25 cellular contexts compared by ENCODE assay signal in the genomic region with DNA sequence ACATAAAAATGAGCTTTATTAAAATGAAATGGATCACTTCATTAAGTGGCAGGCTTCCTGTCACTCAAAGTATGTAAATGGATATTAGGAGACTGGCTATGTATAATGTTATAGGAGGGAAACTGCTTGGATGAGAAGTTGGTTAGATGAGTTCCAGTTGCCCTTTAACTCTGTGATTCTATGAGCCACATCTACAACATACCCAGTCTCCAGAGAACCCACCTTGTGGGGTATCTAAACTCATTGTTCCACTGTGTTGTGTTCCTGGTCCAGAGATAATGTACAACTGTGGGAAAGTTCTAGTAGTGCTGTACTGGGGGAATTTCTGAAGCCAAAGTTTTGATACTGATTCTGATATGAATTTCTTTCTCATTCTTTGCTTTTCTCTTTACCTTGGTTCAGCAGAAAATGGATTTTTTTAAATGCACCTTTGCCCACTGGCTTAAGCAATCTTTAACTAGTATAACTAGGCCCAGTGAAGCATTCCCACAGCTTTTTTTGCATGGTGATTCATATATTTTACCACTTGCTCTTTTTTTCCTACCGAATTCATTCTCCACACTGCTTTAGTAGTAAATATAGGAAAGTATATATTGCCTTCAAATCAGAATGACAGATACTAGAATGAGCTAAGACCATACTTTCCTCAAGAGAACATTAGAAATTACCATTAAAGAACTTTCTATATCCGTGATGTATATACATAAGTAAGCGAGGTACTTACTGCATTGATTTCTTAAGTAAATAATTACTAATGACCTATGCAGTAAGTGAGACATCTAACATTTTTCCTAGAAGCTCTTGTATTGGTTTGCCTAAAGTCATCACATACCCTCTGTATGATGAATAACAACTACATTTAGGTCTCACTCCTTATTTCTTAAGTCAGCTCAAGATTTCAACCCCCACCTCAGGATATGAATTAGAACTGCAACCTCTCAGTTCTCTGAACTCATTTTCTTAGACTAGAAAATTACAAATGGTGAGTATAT. TPM values are rescaled to one million over a fixed set of nuclear protein-coding genes. Genes with fewer than 3 reads are reported as not detected.
DNase-seq lines count a peak whose midpoint lies in the region; ATAC-seq, FAIRE-seq and TF ChIP-seq lines count a peak whose summit lies in the region.
"Had no signal": no experiment of that assay in that cellular context is flagged by ENCODE, and none has a peak within 500 bp of the region (broad histone marks: within the 10 kb centered on the region; RNA-seq: fewer than 3 reads in every experiment).

No MANE protein-coding gene starts in this region.

- H2AFZ ChIP-seq in PC-3 (ENCODE audit: low read length): no peak overlapping the region

- ATAC-seq in A549: no peak
- ATAC-seq in PC-3: peak; percentile 80
- no peak for ATAC-seq in GM19397 (IDR thresholded peaks at IDR 0.05; ENCODE audit: unreplicated experiment)
- no peak for ATAC-seq in aorta (ENCODE audit: low FRiP score)
- ATAC-seq: Panc1 had no signal

- H3K4me3 ChIP-seq in A549: no peak overlapping the region
- no peak overlapping the region for H3K4me3 ChIP-seq in PC-3 (ENCODE audit: low read length)
- H3K4me3 ChIP-seq in kidney (ENCODE audit: low read length in 2 of 2): peak overlapping the region in 1 of 2 donors; percentile 18
- H3K4me3 ChIP-seq in aorta (ENCODE audit: low read length in 2 of 2): no peak overlapping the region
- H3K4me3 ChIP-seq: SJCRH30 had no signal

- H3F3A ChIP-seq in PC-3 (ENCODE audit: low read length, unreplicated experiment): no peaks in the 10 kb centered on the region

- H4K20me1 ChIP-seq in PC-3 (ENCODE audit: low read length): no peaks in the 10 kb centered on the region

- no peak for TF ChIP-seq EP300 in A549 (IDR thresholded peaks at IDR 0.05)

- no peaks in the 10 kb centered on the region for H3K4me1 Mint-ChIP-seq in nephron
- H3K4me1 Mint-ChIP-seq: CD8-positive, alpha-beta memory T cell; H9 had no signal

- no peaks in the 10 kb centered on the region for H3K27me3 ChIP-seq in PC-3 (ENCODE audit: low read length)
- H3K27me3 ChIP-seq in aorta (ENCODE audit: control insufficient read depth in 1 of 2, insufficient read depth in 2 of 2, low read length in 1 of 2): no peaks in the 10 kb centered on the region
- H3K27me3 ChIP-seq: SJCRH30 had no signal

- no peak overlapping the region for H3K4me3 Mint-ChIP-seq in nephron
- H3K4me3 Mint-ChIP-seq: CD8-positive, alpha-beta memory T cell; H9; HFFc6 had no signal

- DNase-seq in A549 (ENCODE audit: low read depth in 1 of 2, low spot score in 1 of 2) (no peak), PC-3 (peak; percentile 63), kidney (no peak), RKO (ENCODE audit: low spot score) (no peak), anterior cingulate cortex (lab: John Stamatoyannopoulos, UW) (no peak), aorta (no peak)
- DNase-seq: 8988T; CD8-positive, alpha-beta memory T cell; DMS79; H9; HFFc6; NCI-H1105; NCI-H2029 treated with DMSO at 0.1 percent for 48 hours; NCI-H345; NCI-H524; NCI-H774; NK-92 treated with Interleukin-12 subunit alpha and Interleukin-12 subunit beta, amount 100 ng/mL, for 24 hours; SJCRH30 had no signal

- H3K27ac ChIP-seq in A549 (peak overlapping the region in 1 of 2 experiments; percentile 40; a peak in 2 of 6 replicates), PC-3 (ENCODE audit: low read length) (peak overlapping the region; percentile 51), kidney (ENCODE audit: low read depth in 2 of 2, low read length in 2 of 2) (peak overlapping the region; percentile 53 to 63), aorta (ENCODE audit: low read depth in 1 of 2, low read length in 2 of 2) (no peak overlapping the region)
- H3K27ac ChIP-seq: C4-2B, HL-60, KMS-11, SJCRH30 had no signal

- TF ChIP-seq POLR2A in A549 (IDR thresholded peaks at IDR 0.05; ENCODE audit: low read length): no peak

- no peaks in the 10 kb centered on the region for H3K36me3 Mint-ChIP-seq in nephron (ENCODE audit: low read depth)

- peak overlapping the region; percentile 49 for H3K4me2 ChIP-seq in A549
- peak overlapping the region; percentile 24 for H3K4me2 ChIP-seq in PC-3 (ENCODE audit: low read length)
- H3K4me2 ChIP-seq: KMS-11 had no signal

- WGBS in A549 (ENCODE audit: missing lambda C conversion rate): 37% methylated on average over 3 of the region's 3 CpGs
- WGBS in aorta, 2 donors: 92 to 93% methylated on average over 3 of the region's 3 CpGs

- H3K9ac ChIP-seq in PC-3 (ENCODE audit: low read length): no peak overlapping the region
- H3K9ac ChIP-seq in kidney (ENCODE audit: low read length in 2 of 2): no peak overlapping the region
- H3K9ac ChIP-seq: KMS-11 had no signal

- no peaks in the 10 kb centered on the region for H3K79me2 ChIP-seq in PC-3 (ENCODE audit: low read length)

- H3K9me3 Mint-ChIP-seq in nephron: no peaks in the 10 kb centered on the region
- H3K9me3 Mint-ChIP-seq: CD8-positive, alpha-beta memory T cell; H9 had no signal

- no peaks in the 10 kb centered on the region for H3K27me3 Mint-ChIP-seq in nephron (ENCODE audit: low read depth)
- H3K27me3 Mint-ChIP-seq: CD8-positive, alpha-beta memory T cell had no signal

- TF ChIP-seq CTCF in A549 (IDR thresholded peaks at IDR 0.05): no peak
- TF ChIP-seq CTCF in PC-3 (conservative IDR thresholded peaks at IDR 0.05; ENCODE audit: low read depth, low read length): no peak
- no peak for TF ChIP-seq CTCF in kidney (IDR thresholded peaks at IDR 0.05; ENCODE audit: borderline replicate concordance, extremely low read depth, insufficient read depth)
- no peak for TF ChIP-seq CTCF in nephron (IDR thresholded peaks at IDR 0.05; ENCODE audit: unreplicated experiment in 3 of 3)

- FAIRE-seq in A549 (lab: Jason Lieb, UNC) (no peak), kidney (lab: Jason Lieb, UNC) (no peak)
- FAIRE-seq: D721Med had no signal

- intact Hi-C loops in PC-3 (cut with micrococcal nuclease) (loop anchor here (1.0 to 10.0 kb wide), 2 partner anchors 73 to 142 kb away; no protein-coding TSS in a partner anchor), kidney (cut with DNase I) (no loop called here), aorta (cut with DNase I) (loop anchor here in 1 of 2 donors (10.0 kb wide), 1 partner anchor 148 kb away; no protein-coding TSS in a partner anchor)

- no peaks in the 10 kb centered on the region for H3K9me2 ChIP-seq in PC-3 (replicated peaks; ENCODE audit: low read length)

- peaks cover 29% of the 10 kb centered on the region for H3K4me1 ChIP-seq in A549
- peaks cover 30% of the 10 kb centered on the region for H3K4me1 ChIP-seq in PC-3 (ENCODE audit: insufficient read depth, low read length)
- H3K4me1 ChIP-seq in kidney (ENCODE audit: control insufficient read depth in 1 of 2, insufficient read depth in 1 of 2, low read depth in 1 of 2, low read length in 2 of 2): peaks cover 0 to 29% of the 10 kb centered on the region in 2 donors
- no peaks in the 10 kb centered on the region for H3K4me1 ChIP-seq in aorta (ENCODE audit: control insufficient read depth in 1 of 2, insufficient read depth in 2 of 2, low read length in 2 of 2)
- H3K4me1 ChIP-seq: SJCRH30 had no signal

- CTCF ChIA-PET in A549 (lab: Yijun Ruan, JAX): no interaction called here
- CTCF ChIA-PET in PC-3 (lab: Charles Lee): no interaction called here

- BruUV-seq in PC-3 (replicated peaks; lab: Mats Ljungman, UMichigan): no TSS peak

- no peaks in the 10 kb centered on the region; the same call in 1 of the 2 replicates for H3K36me3 ChIP-seq in PC-3 (ENCODE audit: low read depth, low read length)
- H3K36me3 ChIP-seq in kidney (ENCODE audit: control insufficient read depth in 1 of 2, insufficient read depth in 2 of 2, low read length in 2 of 2): peaks cover 0 to 3% of the 10 kb centered on the region in 2 donors
- H3K36me3 ChIP-seq in aorta (ENCODE audit: control insufficient read depth in 1 of 2, insufficient read depth in 2 of 2, low read length in 1 of 2): no peaks in the 10 kb centered on the region
- H3K36me3 ChIP-seq: SJCRH30 had no signal

- TF ChIP-seq RAD21 in A549 (conservative IDR thresholded peaks at IDR 0.05 in 1 of 2, IDR thresholded peaks at IDR 0.05 in 1 of 2): no peak

- H3K9me3 ChIP-seq in A549 (no peaks in the 10 kb centered on the region), PC-3 (ENCODE audit: low read length) (0 out of 2 replicates have a peak, but pooled peaks cover 5% of the 10 kb centered on the region), kidney (ENCODE audit: control insufficient read depth in 1 of 2, low read length in 2 of 2) (no peaks in the 10 kb centered on the region), aorta (ENCODE audit: control insufficient read depth, low read length) (no peaks in the 10 kb centered on the region)
- H3K9me3 ChIP-seq: SJCRH30 had no signal

- peak overlapping the region; percentile 29 to 87 (median 68) for H3K27ac Mint-ChIP-seq in nephron
- H3K27ac Mint-ChIP-seq: CD8-positive, alpha-beta memory T cell; H9; HFFc6 had no signal

- POLR2A ChIA-PET in A549 (lab: Yijun Ruan, JAX): no interaction called here
- POLR2A ChIA-PET in PC-3 (lab: Charles Lee; ENCODE audit: unreplicated experiment): interaction anchor here (0.7 kb wide), 1 partner anchor 129 kb away, joined by 5 read pairs; no protein-coding TSS in a partner anchor

TF ChIP-seq in A549, 52 proteins besides CTCF, POLR2A, EP300 and RAD21 (continues in another document):
- no peak for TF ChIP-seq PHF8 (IDR thresholded peaks at IDR 0.05; ENCODE audit: borderline replicate concordance, low read depth)

RNA-seq across cellular contexts. Expression of a gene that starts 44.0 kb away (rescaled TPM):
- 2.9 TPM in 2 replicates for polyA plus RNA-seq in A549 (2011; rRNA removed)
- polyA plus RNA-seq in A549 (2012; cell fraction: cytosol; rRNA removed): 0.37 and 0.45 TPM in 2 replicates
- polyA plus RNA-seq in A549 (2012; cell fraction: nucleus; rRNA removed): 0.54 and 0.59 TPM in 2 replicates
- polyA plus RNA-seq in A549 (2017; fragmentation: RNase III; extraction: RNeasy Plus Mini Kit Qiagen cat#74134 plus additional on column Dnase treatment): 1.7 to 1.8 TPM (median 1.7 TPM) in 3 replicates
- 5.0 and 5.5 TPM in 2 replicates for polyA minus RNA-seq in A549 (2011; rRNA and poly(A)+ RNA removed)
- total RNA-seq in PC-3 (2014; rRNA removed): 0.47 and 0.52 TPM in 2 replicates
- 37.1 TPM for total RNA-seq in kidney
- polyA plus RNA-seq in kidney (ENCODE audit: insufficient read depth, low read depth, low replicate concordance): 56.5 TPM
- total RNA-seq in aorta: 1 to 10 TPM; 3.7 to 6.2 TPM
- polyA plus RNA-seq in aorta: 1 to 10 TPM in 1 of 2 donors, under 1 TPM in 1; 0.13 to 2.1 TPM

Comparison
In these comparisons a context has a peak if more than half of its experiments do, and no peak if none do; other contexts are left out.
1. H3K27ac ChIP-seq: peak in PC-3 (single experiment) and kidney (2 of 2); none in aorta (0 of 2).